Comparison of ENCODE assay signal across 13 cellular contexts in the genomic region with DNA sequence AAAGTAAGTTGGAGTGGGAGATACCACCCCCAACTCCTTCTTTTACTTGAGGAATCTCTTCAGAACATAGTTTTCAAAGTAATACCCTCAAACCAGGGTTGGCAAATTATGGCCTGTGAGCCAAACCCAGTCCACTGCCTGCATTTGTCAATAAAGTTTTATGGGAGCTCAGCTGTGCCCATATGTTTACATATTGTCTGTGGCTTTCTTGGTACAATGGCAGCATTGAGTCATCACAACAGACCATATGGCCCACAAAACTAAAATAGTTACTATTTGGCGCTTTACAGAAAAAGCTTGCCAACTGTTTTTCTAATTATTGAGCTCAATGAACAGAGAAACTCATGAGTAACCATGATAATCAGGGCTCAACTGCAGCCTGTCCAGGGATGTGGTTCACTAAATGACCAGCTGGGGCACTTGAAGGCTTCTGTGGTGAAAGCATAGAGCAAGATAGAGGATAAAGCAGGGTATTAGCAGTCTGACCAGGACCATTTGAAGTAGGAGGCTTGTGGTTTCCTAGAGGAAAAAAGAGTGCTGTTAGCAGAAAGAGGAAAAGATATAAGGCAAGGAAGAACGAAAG.
DNase-seq lines count a peak whose midpoint lies in the region; ATAC-seq and TF ChIP-seq lines count a peak whose summit lies in the region.
"Had no signal": no experiment of that assay in that cellular context is flagged by ENCODE, and none has a peak within 500 bp of the region (broad histone marks: within the 10 kb centered on the region; RNA-seq: fewer than 3 reads in every experiment).

No MANE protein-coding gene starts in this region.

- H3K36me3 ChIP-seq in GM23338 (ENCODE audit: insufficient read depth) (0 out of 2 replicates have a peak, but pooled peaks cover 3% of the 10 kb centered on the region), tibial nerve (no peaks in the 10 kb centered on the region)
- H3K36me3 ChIP-seq: thoracic aorta had no signal

- peaks cover 5% of the 10 kb centered on the region; the same call in 1 of the 3 replicates for H3K9me3 Mint-ChIP-seq in GM23338

- peak; percentile 24 to 39; a peak in 3 of 4 replicates for TF ChIP-seq CTCF in GM23338 (conservative IDR thresholded peaks at IDR 0.05; ENCODE audit: low read depth in 2 of 2)
- peak; percentile 35 for TF ChIP-seq CTCF in choroid plexus epithelial cell (conservative IDR thresholded peaks at IDR 0.05; ENCODE audit: low read depth, low read length)
- TF ChIP-seq CTCF in retinal pigment epithelial cell (conservative IDR thresholded peaks at IDR 0.05; ENCODE audit: low read depth, low read length), result peak; percentile 34
- TF ChIP-seq CTCF in tibial nerve (IDR thresholded peaks at IDR 0.05), result no peak

- WGBS in tibial nerve, 2 donors, result 72 to 76% methylated on average over 2 of the region's 2 CpGs

- TF ChIP-seq POLR2A in tibial nerve (IDR thresholded peaks at IDR 0.05), result no peak

- no peak for TF ChIP-seq EP300 in tibial nerve (IDR thresholded peaks at IDR 0.05)

- H4K20me1 ChIP-seq in GM23338 (replicated peaks; ENCODE audit: insufficient read depth), result no peaks in the 10 kb centered on the region

- H3K4me2 ChIP-seq in GM23338, result no peak overlapping the region

- H3F3A ChIP-seq in GM23338 (replicated peaks; ENCODE audit: low read depth), result 0 out of 2 replicates have a peak, but pooled peaks cover 5% of the 10 kb centered on the region

- peak; percentile 72 for DNase-seq in GM23338 (ENCODE audit: low spot score)
- DNase-seq in NCI-H69 (lab: John Stamatoyannopoulos, UW), result peak; percentile 98
- peak; percentile 27 for DNase-seq in choroid plexus epithelial cell (ENCODE audit: low read depth)
- DNase-seq in retinal pigment epithelial cell (ENCODE audit: low read depth), result peak; percentile 34
- no peak for DNase-seq in COLO829 (ENCODE audit: low spot score)
- no peak for DNase-seq in tibial nerve (ENCODE audit: low spot score in 2 of 2)
- DNase-seq in kidney glomerular epithelial cell (lab: John Stamatoyannopoulos, UW), result no peak
- DNase-seq: activated CD8-positive, alpha-beta memory T cell treated with anti-CD3 and anti-CD28 coated beads for 24 hours; activated naive CD4-positive, alpha-beta T cell treated with anti-CD3 and anti-CD28 coated beads for 36 hours; DND-41; Karpas-422; OCI-M1 had no signal

- peaks cover 6% of the 10 kb centered on the region for H3K27me3 Mint-ChIP-seq in GM23338 (ENCODE audit: insufficient read depth, low read depth, poor library complexity)

- peaks cover 4% of the 10 kb centered on the region; the same call in 1 of the 2 replicates for H3K9me2 ChIP-seq in GM23338 (ENCODE audit: insufficient read depth)

- H3K4me3 Mint-ChIP-seq in GM23338, result no peak overlapping the region
- H3K4me3 Mint-ChIP-seq: activated naive CD4-positive, alpha-beta T cell treated with anti-CD3 and anti-CD28 coated beads for 36 hours had no signal

- no peaks in the 10 kb centered on the region for H3K79me2 ChIP-seq in GM23338 (replicated peaks; ENCODE audit: insufficient read depth)

- no peak overlapping the region for H3K27ac Mint-ChIP-seq in GM23338
- H3K27ac Mint-ChIP-seq: activated naive CD4-positive, alpha-beta T cell treated with anti-CD3 and anti-CD28 coated beads for 36 hours had no signal

- H3K36me3 Mint-ChIP-seq in GM23338 (ENCODE audit: low read depth), result peaks cover 6% of the 10 kb centered on the region; the same call in 1 of the 3 replicates

- H3K27me3 ChIP-seq in GM23338 (ENCODE audit: insufficient read depth) (no peaks in the 10 kb centered on the region), tibial nerve (no peaks in the 10 kb centered on the region)

- no peaks in the 10 kb centered on the region for H3K9me3 ChIP-seq in tibial nerve
- H3K9me3 ChIP-seq: thoracic aorta had no signal

- H2AFZ ChIP-seq in GM23338, result no peak overlapping the region

- H3K4me3 ChIP-seq in GM23338, result no peak overlapping the region
- no peak overlapping the region for H3K4me3 ChIP-seq in choroid plexus epithelial cell (ENCODE audit: low read depth, low read length)
- no peak overlapping the region for H3K4me3 ChIP-seq in retinal pigment epithelial cell (ENCODE audit: low read length)
- H3K4me3 ChIP-seq in tibial nerve, result no peak overlapping the region
- H3K4me3 ChIP-seq: thoracic aorta had no signal

- H3K4me1 ChIP-seq in GM23338 (ENCODE audit: insufficient read depth) (peaks cover 12% of the 10 kb centered on the region), tibial nerve (no peaks in the 10 kb centered on the region)

- peak; percentile 74 for ATAC-seq in GM23338

- H3K4me1 Mint-ChIP-seq in GM23338, result peaks cover 19% of the 10 kb centered on the region

- H3K27ac ChIP-seq in GM23338 (ENCODE audit: low read depth), result no peak overlapping the region
- H3K27ac ChIP-seq in tibial nerve, result no peak overlapping the region
- H3K27ac ChIP-seq: thoracic aorta had no signal

TF ChIP-seq in GM23338, 12 proteins besides CTCF, POLR2A, EP300 and RAD21 (continues in another document):
- TF ChIP-seq ZNF331 (CRISPR knock-in tag; IDR thresholded peaks at IDR 0.05; ENCODE audit: low read depth) (no peak), POLR2AphosphoS5 (IDR thresholded peaks at IDR 0.05; ENCODE audit: low read depth) (no peak), JUNB (IDR thresholded peaks at IDR 0.05; ENCODE audit: unreplicated experiment) (no peak), CREB1 (CRISPR knock-in tag; IDR thresholded peaks at IDR 0.05; ENCODE audit: low read depth) (no peak), EZH2 (IDR thresholded peaks at IDR 0.05; ENCODE audit: low read depth, unreplicated experiment) (no peak), STAT1 (IDR thresholded peaks at IDR 0.05; ENCODE audit: unreplicated experiment) (no peak), EZH2phosphoT487 (IDR thresholded peaks at IDR 0.05; ENCODE audit: unreplicated experiment) (no peak)
- TF ChIP-seq, protein P1, sequence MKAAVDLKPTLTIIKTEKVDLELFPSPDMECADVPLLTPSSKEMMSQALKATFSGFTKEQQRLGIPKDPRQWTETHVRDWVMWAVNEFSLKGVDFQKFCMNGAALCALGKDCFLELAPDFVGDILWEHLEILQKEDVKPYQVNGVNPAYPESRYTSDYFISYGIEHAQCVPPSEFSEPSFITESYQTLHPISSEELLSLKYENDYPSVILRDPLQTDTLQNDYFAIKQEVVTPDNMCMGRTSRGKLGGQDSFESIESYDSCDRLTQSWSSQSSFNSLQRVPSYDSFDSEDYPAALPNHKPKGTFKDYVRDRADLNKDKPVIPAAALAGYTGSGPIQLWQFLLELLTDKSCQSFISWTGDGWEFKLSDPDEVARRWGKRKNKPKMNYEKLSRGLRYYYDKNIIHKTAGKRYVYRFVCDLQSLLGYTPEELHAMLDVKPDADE (IDR thresholded peaks at IDR 0.05), result no peak
- TF ChIP-seq, protein P2, sequence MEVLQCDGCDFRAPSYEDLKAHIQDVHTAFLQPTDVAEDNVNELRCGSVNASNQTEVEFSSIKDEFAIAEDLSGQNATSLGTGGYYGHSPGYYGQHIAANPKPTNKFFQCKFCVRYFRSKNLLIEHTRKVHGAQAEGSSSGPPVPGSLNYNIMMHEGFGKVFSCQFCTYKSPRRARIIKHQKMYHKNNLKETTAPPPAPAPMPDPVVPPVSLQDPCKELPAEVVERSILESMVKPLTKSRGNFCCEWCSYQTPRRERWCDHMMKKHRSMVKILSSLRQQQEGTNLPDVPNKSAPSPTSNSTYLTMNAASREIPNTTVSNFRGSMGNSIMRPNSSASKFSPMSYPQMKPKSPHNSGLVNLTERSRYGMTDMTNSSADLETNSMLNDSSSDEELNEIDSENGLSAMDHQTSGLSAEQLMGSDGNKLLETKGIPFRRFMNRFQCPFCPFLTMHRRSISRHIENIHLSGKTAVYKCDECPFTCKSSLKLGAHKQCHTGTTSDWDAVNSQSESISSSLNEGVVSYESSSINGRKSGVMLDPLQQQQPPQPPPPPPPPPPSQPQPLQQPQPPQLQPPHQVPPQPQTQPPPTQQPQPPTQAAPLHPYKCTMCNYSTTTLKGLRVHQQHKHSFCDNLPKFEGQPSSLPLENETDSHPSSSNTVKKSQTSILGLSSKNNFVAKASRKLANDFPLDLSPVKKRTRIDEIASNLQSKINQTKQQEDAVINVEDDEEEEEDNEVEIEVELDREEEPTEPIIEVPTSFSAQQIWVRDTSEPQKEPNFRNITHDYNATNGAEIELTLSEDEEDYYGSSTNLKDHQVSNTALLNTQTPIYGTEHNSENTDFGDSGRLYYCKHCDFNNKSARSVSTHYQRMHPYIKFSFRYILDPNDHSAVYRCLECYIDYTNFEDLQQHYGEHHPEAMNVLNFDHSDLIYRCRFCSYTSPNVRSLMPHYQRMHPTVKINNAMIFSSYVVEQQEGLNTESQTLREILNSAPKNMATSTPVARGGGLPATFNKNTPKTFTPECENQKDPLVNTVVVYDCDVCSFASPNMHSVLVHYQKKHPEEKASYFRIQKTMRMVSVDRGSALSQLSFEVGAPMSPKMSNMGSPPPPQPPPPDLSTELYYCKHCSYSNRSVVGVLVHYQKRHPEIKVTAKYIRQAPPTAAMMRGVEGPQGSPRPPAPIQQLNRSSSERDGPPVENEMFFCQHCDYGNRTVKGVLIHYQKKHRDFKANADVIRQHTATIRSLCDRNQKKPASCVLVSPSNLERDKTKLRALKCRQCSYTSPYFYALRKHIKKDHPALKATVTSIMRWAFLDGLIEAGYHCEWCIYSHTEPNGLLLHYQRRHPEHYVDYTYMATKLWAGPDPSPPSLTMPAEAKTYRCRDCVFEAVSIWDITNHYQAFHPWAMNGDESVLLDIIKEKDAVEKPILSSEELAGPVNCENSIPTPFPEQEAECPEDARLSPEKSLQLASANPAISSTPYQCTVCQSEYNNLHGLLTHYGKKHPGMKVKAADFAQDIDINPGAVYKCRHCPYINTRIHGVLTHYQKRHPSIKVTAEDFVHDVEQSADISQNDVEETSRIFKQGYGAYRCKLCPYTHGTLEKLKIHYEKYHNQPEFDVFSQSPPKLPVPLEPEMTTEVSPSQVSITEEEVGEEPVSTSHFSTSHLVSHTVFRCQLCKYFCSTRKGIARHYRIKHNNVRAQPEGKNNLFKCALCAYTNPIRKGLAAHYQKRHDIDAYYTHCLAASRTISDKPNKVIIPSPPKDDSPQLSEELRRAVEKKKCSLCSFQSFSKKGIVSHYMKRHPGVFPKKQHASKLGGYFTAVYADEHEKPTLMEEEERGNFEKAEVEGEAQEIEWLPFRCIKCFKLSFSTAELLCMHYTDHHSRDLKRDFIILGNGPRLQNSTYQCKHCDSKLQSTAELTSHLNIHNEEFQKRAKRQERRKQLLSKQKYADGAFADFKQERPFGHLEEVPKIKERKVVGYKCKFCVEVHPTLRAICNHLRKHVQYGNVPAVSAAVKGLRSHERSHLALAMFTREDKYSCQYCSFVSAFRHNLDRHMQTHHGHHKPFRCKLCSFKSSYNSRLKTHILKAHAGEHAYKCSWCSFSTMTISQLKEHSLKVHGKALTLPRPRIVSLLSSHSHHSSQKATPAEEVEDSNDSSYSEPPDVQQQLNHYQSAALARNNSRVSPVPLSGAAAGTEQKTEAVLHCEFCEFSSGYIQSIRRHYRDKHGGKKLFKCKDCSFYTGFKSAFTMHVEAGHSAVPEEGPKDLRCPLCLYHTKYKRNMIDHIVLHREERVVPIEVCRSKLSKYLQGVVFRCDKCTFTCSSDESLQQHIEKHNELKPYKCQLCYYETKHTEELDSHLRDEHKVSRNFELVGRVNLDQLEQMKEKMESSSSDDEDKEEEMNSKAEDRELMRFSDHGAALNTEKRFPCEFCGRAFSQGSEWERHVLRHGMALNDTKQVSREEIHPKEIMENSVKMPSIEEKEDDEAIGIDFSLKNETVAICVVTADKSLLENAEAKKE (CRISPR knock-in tag; IDR thresholded peaks at IDR 0.05), result no peak

Comparison
In these comparisons a context has a peak if more than half of its experiments do, and no peak if none do; other contexts are left out.
1. DNase-seq: peak in GM23338 (single experiment), NCI-H69 (single experiment), choroid plexus epithelial cell (single experiment) and retinal pigment epithelial cell (single experiment); none in COLO829 (single experiment), tibial nerve (0 of 2) and kidney glomerular epithelial cell (single experiment).
2. CTCF ChIP-seq: peak in GM23338 (2 of 2), choroid plexus epithelial cell (single experiment) and retinal pigment epithelial cell (single experiment); none in tibial nerve (0 of 5).